Comparison of ENCODE assay signal across 8 cellular contexts in the genomic region with DNA sequence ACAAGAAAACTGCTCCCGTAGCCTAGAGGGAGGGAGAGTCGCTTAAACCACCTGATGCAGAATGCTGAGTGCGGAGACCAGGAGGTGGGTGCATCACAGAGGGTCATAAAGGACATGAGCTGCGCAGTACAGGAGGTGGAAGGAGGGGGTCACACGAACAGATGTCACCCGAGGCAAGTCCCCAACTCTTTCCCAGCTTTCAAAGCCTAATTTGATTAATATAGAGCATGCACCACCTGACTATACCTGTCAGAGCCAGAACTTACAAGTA. TPM values are rescaled to one million over a fixed set of nuclear protein-coding genes. Genes with fewer than 3 reads are reported as not detected.
A peak's percentile ranks its signal among the peaks of the same experiment; 100 is the strongest.
DNase-seq lines count a peak whose midpoint lies in the region; ATAC-seq and TF ChIP-seq lines count a peak whose summit lies in the region.

No MANE protein-coding gene starts in this region.

- no peaks in the 10 kb centered on the region for H3K36me3 ChIP-seq in iPS-18a (ENCODE audit: control insufficient read depth, low read depth, low read length)

- H3K4me1 ChIP-seq in iPS-18a (ENCODE audit: control insufficient read depth, low read depth, low read length) = peaks cover 42% of the 10 kb centered on the region

- no peak overlapping the region for H3K9ac ChIP-seq in iPS-18a (ENCODE audit: low read length)

- no peak for DNase-seq in activated CD4-positive, alpha-beta T cell treated with anti-CD3 and anti-CD28 coated beads, Interleukin-2, amount 10 ng/mL, durations not matched to agents 24 days and 14 days
- DNase-seq in activated CD4-positive, alpha-beta T cell treated with anti-CD3 and anti-CD28 coated beads for 4 hours = no peak
- DNase-seq in activated B cell treated with CpG ODN at 0.5 μM for 24 hours (no peak), substantia nigra (lab: John Stamatoyannopoulos, UW) (peak in 1 of 49 donors; percentile 27), RPMI8226 (no peak), SIG-M5 treated with dmso at 0.1 percent for 504 hours (lab: John Stamatoyannopoulos, UW; ENCODE audit: unreplicated experiment) (no peak)
- DNase-seq in activated CD8-positive, alpha-beta memory T cell treated with anti-CD3 and anti-CD28 coated beads for 24 hours = no peak

- H3K36me3 Mint-ChIP-seq in activated CD4-positive, alpha-beta T cell treated with anti-CD3 and anti-CD28 coated beads, Interleukin-2, amount 10 ng/mL, durations not matched to agents 24 days and 14 days (ENCODE audit: low read depth) = peaks cover 13% of the 10 kb centered on the region
- H3K36me3 Mint-ChIP-seq in activated B cell treated with CpG ODN at 0.5 μM for 24 hours (ENCODE audit: low read depth) = peaks cover 31% of the 10 kb centered on the region

- peaks cover 58% of the 10 kb centered on the region for H3K4me1 Mint-ChIP-seq in activated CD4-positive, alpha-beta T cell treated with anti-CD3 and anti-CD28 coated beads, Interleukin-2, amount 10 ng/mL, durations not matched to agents 24 days and 14 days
- peaks cover 43% of the 10 kb centered on the region for H3K4me1 Mint-ChIP-seq in activated B cell treated with CpG ODN at 0.5 μM for 24 hours

- POLR2A ChIA-PET in activated B cell treated with CpG ODN at 0.5 μM for 24 hours (lab: Charles Lee) = interaction anchor here (0.6 to 13.2 kb wide), 14 partner anchors 12 to 492 kb away, joined by 3 to 651 read pairs (median 6); no protein-coding TSS in a partner anchor

- intact Hi-C loops in activated CD4-positive, alpha-beta T cell treated with anti-CD3 and anti-CD28 coated beads, Interleukin-2, amount 10 ng/mL, durations not matched to agents 24 days and 14 days (cut with micrococcal nuclease) = loop anchor here (2.0 to 10.0 kb wide), 4 partner anchors 20 to 534 kb away; a partner anchor contains a TSS
- intact Hi-C loops in activated B cell treated with CpG ODN at 0.5 μM for 24 hours (cut with micrococcal nuclease) = no loop called here

- no peaks in the 10 kb centered on the region for H3K9me3 Mint-ChIP-seq in activated CD4-positive, alpha-beta T cell treated with anti-CD3 and anti-CD28 coated beads, Interleukin-2, amount 10 ng/mL, durations not matched to agents 24 days and 14 days
- no peaks in the 10 kb centered on the region for H3K9me3 Mint-ChIP-seq in activated B cell treated with CpG ODN at 0.5 μM for 24 hours

- no peak for TF ChIP-seq CTCF in activated B cell treated with CpG ODN at 0.5 μM for 24 hours (IDR thresholded peaks at IDR 0.05)

- CTCF ChIA-PET in activated B cell treated with CpG ODN at 0.5 μM for 24 hours (lab: Charles Lee) = interaction anchor here (1.2 to 2.4 kb wide), 4 partner anchors 13 to 25 kb away, joined by 3 to 8 read pairs (median 5); no protein-coding TSS in a partner anchor

- no peaks in the 10 kb centered on the region for H3K27me3 Mint-ChIP-seq in activated CD4-positive, alpha-beta T cell treated with anti-CD3 and anti-CD28 coated beads, Interleukin-2, amount 10 ng/mL, durations not matched to agents 24 days and 14 days
- H3K27me3 Mint-ChIP-seq in activated B cell treated with CpG ODN at 0.5 μM for 24 hours = no peaks in the 10 kb centered on the region

- H3K27me3 ChIP-seq in iPS-18a (ENCODE audit: control insufficient read depth, insufficient read depth, low read length) = peaks cover 18% of the 10 kb centered on the region

- peak overlapping the region; percentile 87 for H3K4me3 Mint-ChIP-seq in activated CD4-positive, alpha-beta T cell treated with anti-CD3 and anti-CD28 coated beads, Interleukin-2, amount 10 ng/mL, durations not matched to agents 24 days and 14 days
- peak overlapping the region; percentile 85 for H3K4me3 Mint-ChIP-seq in activated B cell treated with CpG ODN at 0.5 μM for 24 hours

- peak overlapping the region; percentile 92 for H3K27ac Mint-ChIP-seq in activated CD4-positive, alpha-beta T cell treated with anti-CD3 and anti-CD28 coated beads, Interleukin-2, amount 10 ng/mL, durations not matched to agents 24 days and 14 days
- H3K27ac Mint-ChIP-seq in activated B cell treated with CpG ODN at 0.5 μM for 24 hours = peak overlapping the region; percentile 87

- H3K4me3 ChIP-seq in iPS-18a (ENCODE audit: low read length) = peak overlapping the region; percentile 92

- H3K27ac ChIP-seq in iPS-18a (ENCODE audit: low read length) (no peak overlapping the region), substantia nigra (ENCODE audit: low read depth, low read length, poor library complexity, severe bottlenecking) (peak overlapping the region; percentile 79)

- H3K9me3 ChIP-seq in iPS-18a (ENCODE audit: control insufficient read depth, low read depth, low read length) = no peaks in the 10 kb centered on the region

- ATAC-seq in activated B cell treated with CpG ODN at 0.5 μM for 24 hours (ENCODE audit: low read depth) = no peak

RNA-seq across cellular contexts. Expression of a gene that starts 0.9 kb away (rescaled TPM):
- 87.4 and 90.6 TPM in 2 replicates for total RNA-seq in activated CD4-positive, alpha-beta T cell treated with anti-CD3 and anti-CD28 coated beads, Interleukin-2, amount 10 ng/mL, durations not matched to agents 24 days and 14 days
- total RNA-seq in activated B cell treated with CpG ODN at 0.5 μM for 24 hours = 403 and 438 TPM in 2 replicates
